In genomic region chr6:8029243-8029870, GRCh38 we compare ENCODE assay signal across 12 cellular contexts. TPM values are rescaled to one million over a fixed set of nuclear protein-coding genes. Genes with fewer than 3 reads are reported as not detected.
DNase-seq lines count a peak whose midpoint lies in the region; ATAC-seq and TF ChIP-seq lines count a peak whose summit lies in the region.
"Had no signal": no experiment of that assay in that cellular context is flagged by ENCODE, and none has a peak within 500 bp of the region (broad histone marks: within the 10 kb centered on the region; RNA-seq: fewer than 3 reads in every experiment).

No MANE protein-coding gene starts in this region.

- H4K20me1 ChIP-seq in BLaER1 treated with 17β-estradiol and CSF1 and Interleukin-3, amounts not matched to agents 10 nM and 100 nM, result peaks cover 0 to 17% (median 0%) of the 10 kb centered on the region in 11 experiments; a peak in 3 of 22 replicates

- H3K4me1 Mint-ChIP-seq in activated T-helper 2 cell treated with anti-CD3 and anti-CD28 coated beads, Interferon-gamma antibody, Interleukin-2, Interleukin-4, amounts not matched to agents 10 μg/mL and 5 μg/mL and 100 μg/mL, durations not matched to agents 14 hours and 24 hours and 36 hours (ENCODE audit: low read depth), result peaks cover 17% of the 10 kb centered on the region

- intact Hi-C loops in activated T-helper 2 cell treated with anti-CD3 and anti-CD28 coated beads, Interferon-gamma antibody, Interleukin-2, Interleukin-4, amounts not matched to agents 10 μg/mL and 5 μg/mL and 100 μg/mL, durations not matched to agents 14 hours and 24 hours and 36 hours (cut with micrococcal nuclease), result no loop called here
- intact Hi-C loops in left lung (cut with DNase I), result no loop called here
- intact Hi-C loops in posterior cingulate gyrus (cut with DNase I), result no loop called here

- peak overlapping the region; percentile 11 for H3K27ac Mint-ChIP-seq in activated T-helper 2 cell treated with anti-CD3 and anti-CD28 coated beads, Interferon-gamma antibody, Interleukin-2, Interleukin-4, amounts not matched to agents 10 μg/mL and 5 μg/mL and 100 μg/mL, durations not matched to agents 14 hours and 24 hours and 36 hours
- H3K27ac Mint-ChIP-seq: activated CD4-positive, alpha-beta memory T cell treated with anti-CD3 and anti-CD28 coated beads for 36 hours; B cell had no signal

- H3K9me3 ChIP-seq in BLaER1 treated with 17β-estradiol and CSF1 and Interleukin-3, amounts not matched to agents 10 nM and 100 nM (replicated peaks in 1 of 11), result peaks cover 18 to 48% (median 42%) of the 10 kb centered on the region in 11 experiments; a peak in 21 of 22 replicates
- no peaks in the 10 kb centered on the region for H3K9me3 ChIP-seq in left lung
- H3K9me3 ChIP-seq: ovary had no signal

- peaks cover 32% of the 10 kb centered on the region for H3K36me3 Mint-ChIP-seq in activated T-helper 2 cell treated with anti-CD3 and anti-CD28 coated beads, Interferon-gamma antibody, Interleukin-2, Interleukin-4, amounts not matched to agents 10 μg/mL and 5 μg/mL and 100 μg/mL, durations not matched to agents 14 hours and 24 hours and 36 hours (ENCODE audit: low read depth)

- H3K4me2 ChIP-seq in BLaER1 treated with 17β-estradiol and CSF1 and Interleukin-3, amounts not matched to agents 10 nM and 100 nM, result peak overlapping the region in 7 of 11 experiments; percentile 2 to 31 (median 25); a peak in 7 of 22 replicates

- H3K27me3 ChIP-seq in BLaER1 treated with 17β-estradiol and CSF1 and Interleukin-3, amounts not matched to agents 10 nM and 100 nM, result no peaks in the 10 kb centered on the region
- no peaks in the 10 kb centered on the region for H3K27me3 ChIP-seq in left lung
- H3K27me3 ChIP-seq: ovary had no signal

- no peak overlapping the region for H3K4me3 Mint-ChIP-seq in activated T-helper 2 cell treated with anti-CD3 and anti-CD28 coated beads, Interferon-gamma antibody, Interleukin-2, Interleukin-4, amounts not matched to agents 10 μg/mL and 5 μg/mL and 100 μg/mL, durations not matched to agents 14 hours and 24 hours and 36 hours (ENCODE audit: low read depth)
- H3K4me3 Mint-ChIP-seq: activated CD4-positive, alpha-beta memory T cell treated with anti-CD3 and anti-CD28 coated beads for 36 hours; B cell had no signal

- DNase-seq in HT1080 (ENCODE audit: low read depth) (peak; percentile 6), left lung (no peak), DMS53 treated with DMSO at 0.1 percent for 48 hours (lab: John Stamatoyannopoulos, UW; ENCODE audit: unreplicated experiment) (no peak), superior temporal gyrus (ENCODE audit: extremely low spot score) (no peak), mucosa of gallbladder (ENCODE audit: low spot score) (no peak), posterior cingulate gyrus (no peak)
- DNase-seq in activated T-helper 2 cell treated with anti-CD3 and anti-CD28 coated beads, Interferon-gamma antibody, Interleukin-2, Interleukin-4, amounts not matched to agents 10 μg/mL and 5 μg/mL and 100 μg/mL, durations not matched to agents 14 hours and 24 hours and 36 hours (ENCODE audit: low spot score), result no peak
- DNase-seq: activated CD4-positive, alpha-beta memory T cell treated with anti-CD3 and anti-CD28 coated beads for 36 hours; NCI-H2029; ovary had no signal

- H3K27me3 Mint-ChIP-seq in activated T-helper 2 cell treated with anti-CD3 and anti-CD28 coated beads, Interferon-gamma antibody, Interleukin-2, Interleukin-4, amounts not matched to agents 10 μg/mL and 5 μg/mL and 100 μg/mL, durations not matched to agents 14 hours and 24 hours and 36 hours (ENCODE audit: low read depth), result no peaks in the 10 kb centered on the region
- H3K27me3 Mint-ChIP-seq: activated CD4-positive, alpha-beta memory T cell treated with anti-CD3 and anti-CD28 coated beads for 36 hours; B cell had no signal

- no peak overlapping the region for H3K4me3 ChIP-seq in BLaER1 treated with 17β-estradiol and CSF1 and Interleukin-3, amounts not matched to agents 10 nM and 100 nM
- no peak overlapping the region for H3K4me3 ChIP-seq in left lung
- H3K4me3 ChIP-seq: ovary had no signal

- no peak for TF ChIP-seq CTCF in left lung (IDR thresholded peaks at IDR 0.05)

- H3K9me3 Mint-ChIP-seq in activated T-helper 2 cell treated with anti-CD3 and anti-CD28 coated beads, Interferon-gamma antibody, Interleukin-2, Interleukin-4, amounts not matched to agents 10 μg/mL and 5 μg/mL and 100 μg/mL, durations not matched to agents 14 hours and 24 hours and 36 hours, result peaks cover 10% of the 10 kb centered on the region

- no peak overlapping the region for H3K9ac ChIP-seq in BLaER1 treated with 17β-estradiol and CSF1 and Interleukin-3, amounts not matched to agents 10 nM and 100 nM

- H3K4me1 ChIP-seq in BLaER1 treated with 17β-estradiol and CSF1 and Interleukin-3, amounts not matched to agents 10 nM and 100 nM, result peaks cover 5 to 14% (median 9%) of the 10 kb centered on the region in 10 experiments; a peak in 14 of 20 replicates
- peaks cover 0 to 6% of the 10 kb centered on the region in 2 donors for H3K4me1 ChIP-seq in left lung

- ATAC-seq in left lung, result peak; percentile 23

- no peak overlapping the region; a peak in 1 of 22 replicates for H3K27ac ChIP-seq in BLaER1 treated with 17β-estradiol and CSF1 and Interleukin-3, amounts not matched to agents 10 nM and 100 nM
- no peak overlapping the region for H3K27ac ChIP-seq in left lung
- H3K27ac ChIP-seq: ovary had no signal

- peaks cover 7 to 36% (median 24%) of the 10 kb centered on the region in 11 experiments; a peak in 21 of 22 replicates for H3K36me3 ChIP-seq in BLaER1 treated with 17β-estradiol and CSF1 and Interleukin-3, amounts not matched to agents 10 nM and 100 nM
- H3K36me3 ChIP-seq in left lung, result no peaks in the 10 kb centered on the region
- H3K36me3 ChIP-seq: ovary had no signal

RNA-seq across cellular contexts. Expression of gene BLOC1S5, which starts 34.8 kb away (rescaled TPM):
- 8.1 and 10.1 TPM in 2 replicates for total RNA-seq in HT1080 (2014; rRNA removed; shearing (Covaris generic))
- polyA plus RNA-seq in HT1080 (2015; cell fraction: cytosol; rRNA removed), result 14.2 and 15.2 TPM in 2 replicates
- polyA plus RNA-seq in HT1080 (2015; cell fraction: nucleus; rRNA removed), result 3.8 and 4.8 TPM in 2 replicates
- total RNA-seq in activated T-helper 2 cell treated with anti-CD3 and anti-CD28 coated beads, Interferon-gamma antibody, Interleukin-2, Interleukin-4, amounts not matched to agents 10 μg/mL and 5 μg/mL and 100 μg/mL, durations not matched to agents 14 hours and 24 hours and 36 hours, result 21.2 and 25.4 TPM in 2 replicates
- total RNA-seq in left lung (10 to 100 TPM; 10.8 to 16.0 TPM), mucosa of gallbladder (10.8 TPM)
